22 cellular contexts compared by ENCODE assay signal in the genomic region with DNA sequence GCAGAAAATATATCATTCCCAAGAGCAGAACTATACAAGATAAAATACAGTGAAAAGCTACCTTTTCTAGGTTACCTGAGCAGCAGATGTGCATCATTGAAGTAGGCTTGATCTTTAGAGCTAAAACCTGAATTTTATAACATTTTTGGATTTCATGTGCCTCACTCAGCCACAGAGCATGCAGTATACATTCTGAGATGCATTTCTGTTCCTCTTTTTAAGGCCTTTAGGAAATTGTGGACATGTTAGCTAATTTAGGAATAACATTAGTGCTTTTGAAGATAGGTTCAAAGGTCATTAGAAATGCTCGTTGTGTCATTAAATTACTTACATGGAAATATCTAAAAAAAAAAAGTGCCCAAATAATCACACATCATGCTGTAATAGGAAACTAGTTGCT.
"Had no signal": no experiment of that assay in that cellular context is flagged by ENCODE, and none has a peak within 500 bp of the region (broad histone marks: within the 10 kb centered on the region; RNA-seq: fewer than 3 reads in every experiment).

No MANE protein-coding gene starts in this region.

- DNase-seq: dorsolateral prefrontal cortex; effector CD8-positive, alpha-beta T cell; foreskin melanocyte; head of caudate nucleus; left colon; left ventricle myocardium superior; mesenchymal stem cell; midbrain; occipital lobe; psoas muscle; retina; right lobe of liver; stimulated activated CD4-positive, alpha-beta T cell treated with anti-CD3 and anti-CD28 coated beads, Interleukin-1b, Interleukin-23, amount 100 ng/mL, for 48 hours; stimulated activated CD4-positive, alpha-beta T cell treated with anti-CD3 and anti-CD28 coated beads, Interleukin-4, amount 100 ng/mL, for 24 hours; stimulated activated naive CD8-positive, alpha-beta T cell treated with anti-CD3 and anti-CD28 coated beads, Interleukin-15, amount 100 ng/mL, for 72 hours; testis; upper lobe of right lung had no signal

- H3K36me3 ChIP-seq: right lobe of liver, tibial nerve, upper lobe of right lung, vagina had no signal

- H3K27ac ChIP-seq: dorsolateral prefrontal cortex, hepatocyte, parathyroid adenoma, psoas muscle, right lobe of liver, testis, tibial nerve, upper lobe of right lung, vagina had no signal

- H3K9me3 ChIP-seq: psoas muscle, right lobe of liver, testis, tibial nerve, upper lobe of right lung, vagina had no signal

- H3K4me1 ChIP-seq: parathyroid adenoma, right lobe of liver, testis, tibial nerve, upper lobe of right lung, vagina had no signal

- H3K27me3 ChIP-seq: dorsolateral prefrontal cortex, hepatocyte, right lobe of liver, testis, tibial nerve, upper lobe of right lung, vagina had no signal

- H3K4me3 ChIP-seq: dorsolateral prefrontal cortex, hepatocyte, lung, psoas muscle, right lobe of liver, testis, tibial nerve, upper lobe of right lung, vagina had no signal
